Comparison of ENCODE assay signal across 20 cellular contexts in the genomic region with DNA sequence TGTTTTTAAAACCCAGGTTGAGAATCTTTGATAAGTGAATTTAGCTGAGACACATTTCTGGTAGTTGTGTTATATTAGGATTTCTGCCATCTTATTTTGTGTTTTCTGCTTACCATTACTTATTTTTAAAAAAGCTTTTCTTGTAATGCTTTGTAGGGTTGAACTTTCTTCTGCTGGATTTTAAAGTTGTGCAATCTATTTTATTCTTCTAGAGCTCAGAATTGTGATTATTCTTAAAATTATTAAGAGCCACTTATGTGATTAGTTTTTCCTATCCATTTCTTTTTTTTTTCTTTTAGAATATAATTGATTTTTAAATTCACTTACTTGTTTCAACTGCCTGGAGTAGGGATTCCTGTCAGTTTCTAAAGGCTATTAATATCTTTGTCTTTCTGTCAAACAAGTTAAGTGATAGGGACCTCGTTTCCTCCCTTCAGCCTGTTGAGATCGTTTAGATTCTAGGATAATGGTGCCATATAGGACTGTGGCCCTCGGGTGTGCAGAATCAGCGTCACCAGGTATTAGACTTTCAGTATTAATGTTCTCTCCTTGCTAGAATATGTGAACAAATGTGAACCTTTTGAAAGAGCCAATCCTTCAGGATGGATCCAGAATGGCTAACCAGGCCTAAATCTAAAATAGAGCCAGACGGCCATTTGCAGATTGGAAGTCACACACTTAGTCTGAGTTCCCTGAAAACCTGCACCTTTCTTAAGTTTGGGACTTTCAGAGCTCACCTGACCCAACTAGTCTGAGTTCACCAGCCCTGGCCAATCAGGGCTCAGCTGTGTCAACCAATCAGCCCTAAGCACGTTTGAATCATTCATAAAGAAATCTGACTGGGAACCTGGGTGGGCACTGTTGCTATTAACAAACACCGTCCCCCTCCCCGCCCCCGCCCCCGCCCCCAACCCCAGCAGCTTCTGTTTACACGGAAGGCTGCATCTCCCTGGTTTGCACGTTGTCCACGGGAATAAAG.
"Had no signal": no experiment of that assay in that cellular context is flagged by ENCODE, and none has a peak within 500 bp of the region (broad histone marks: within the 10 kb centered on the region; RNA-seq: fewer than 3 reads in every experiment).

No MANE protein-coding gene starts in this region.

- H3K4me1 ChIP-seq: foreskin keratinocyte, upper lobe of left lung had no signal

- ATAC-seq: activated T-helper 17 cell treated with anti-CD3 and anti-CD28 coated beads, Interleukin-2, amount 50 U/mL, for 72 hours; foreskin keratinocyte; left lobe of liver; right cardiac atrium had no signal

- H3K9me3 ChIP-seq: neutrophil had no signal

- H3K27me3 ChIP-seq: brain microvascular endothelial cell, foreskin keratinocyte, neutrophil, upper lobe of left lung had no signal

- H3K36me3 ChIP-seq: brain microvascular endothelial cell, neutrophil, upper lobe of left lung had no signal

- H3K27me3 Mint-ChIP-seq: activated CD4-positive, alpha-beta T cell treated with anti-CD3 and anti-CD28 coated beads, Interleukin-2, amount 10 ng/mL, durations not matched to agents 7 days and 5 days; activated T-helper 17 cell treated with anti-CD3 and anti-CD28 coated beads, Interleukin-2, amount 50 U/mL, for 72 hours; dendritic cell treated with granulocyte-macrophage colony-stimulating factor and Interleukin-4, amounts not matched to agents 40 ng/mL and 50 ng/mL, for 4 days; naive B cell had no signal

- H3K27ac ChIP-seq: brain microvascular endothelial cell, foreskin keratinocyte, neutrophil, skin epidermis, upper lobe of left lung had no signal

- DNase-seq: activated CD4-positive, alpha-beta T cell treated with anti-CD3 and anti-CD28 coated beads, Interleukin-2, amount 10 ng/mL, durations not matched to agents 7 days and 5 days; activated naive CD4-positive, alpha-beta T cell treated with Interleukin-2 at 50 U/mL for 16 hours; anterior cingulate cortex; brain microvascular endothelial cell; effector memory CD4-positive, alpha-beta T cell; foreskin keratinocyte; glutamatergic neuron; islet precursor cell; mammary epithelial cell; naive B cell; right cardiac atrium; stimulated activated CD4-positive, alpha-beta T cell treated with anti-CD3 and anti-CD28 coated beads, Interleukin-4, amount 100 ng/mL, for 24 hours; stimulated activated naive CD4-positive, alpha-beta T cell treated with Interleukin-2 at 50 U/mL for 16 hours; T-helper 2 cell; upper lobe of left lung had no signal

- H3K4me3 ChIP-seq: skin epidermis, upper lobe of left lung had no signal

- H3K9me3 Mint-ChIP-seq: activated T-helper 17 cell treated with anti-CD3 and anti-CD28 coated beads, Interleukin-2, amount 50 U/mL, for 72 hours; dendritic cell treated with granulocyte-macrophage colony-stimulating factor and Interleukin-4, amounts not matched to agents 40 ng/mL and 50 ng/mL, for 4 days had no signal

- H3K4me3 Mint-ChIP-seq: activated CD4-positive, alpha-beta T cell treated with anti-CD3 and anti-CD28 coated beads, Interleukin-2, amount 10 ng/mL, durations not matched to agents 7 days and 5 days; activated T-helper 17 cell treated with anti-CD3 and anti-CD28 coated beads, Interleukin-2, amount 50 U/mL, for 72 hours; dendritic cell treated with granulocyte-macrophage colony-stimulating factor and Interleukin-4, amounts not matched to agents 40 ng/mL and 50 ng/mL, for 4 days had no signal

- H3K27ac Mint-ChIP-seq: activated CD4-positive, alpha-beta T cell treated with anti-CD3 and anti-CD28 coated beads, Interleukin-2, amount 10 ng/mL, durations not matched to agents 7 days and 5 days; activated T-helper 17 cell treated with anti-CD3 and anti-CD28 coated beads, Interleukin-2, amount 50 U/mL, for 72 hours; dendritic cell treated with granulocyte-macrophage colony-stimulating factor and Interleukin-4, amounts not matched to agents 40 ng/mL and 50 ng/mL, for 4 days had no signal
